In the genomic region with DNA sequence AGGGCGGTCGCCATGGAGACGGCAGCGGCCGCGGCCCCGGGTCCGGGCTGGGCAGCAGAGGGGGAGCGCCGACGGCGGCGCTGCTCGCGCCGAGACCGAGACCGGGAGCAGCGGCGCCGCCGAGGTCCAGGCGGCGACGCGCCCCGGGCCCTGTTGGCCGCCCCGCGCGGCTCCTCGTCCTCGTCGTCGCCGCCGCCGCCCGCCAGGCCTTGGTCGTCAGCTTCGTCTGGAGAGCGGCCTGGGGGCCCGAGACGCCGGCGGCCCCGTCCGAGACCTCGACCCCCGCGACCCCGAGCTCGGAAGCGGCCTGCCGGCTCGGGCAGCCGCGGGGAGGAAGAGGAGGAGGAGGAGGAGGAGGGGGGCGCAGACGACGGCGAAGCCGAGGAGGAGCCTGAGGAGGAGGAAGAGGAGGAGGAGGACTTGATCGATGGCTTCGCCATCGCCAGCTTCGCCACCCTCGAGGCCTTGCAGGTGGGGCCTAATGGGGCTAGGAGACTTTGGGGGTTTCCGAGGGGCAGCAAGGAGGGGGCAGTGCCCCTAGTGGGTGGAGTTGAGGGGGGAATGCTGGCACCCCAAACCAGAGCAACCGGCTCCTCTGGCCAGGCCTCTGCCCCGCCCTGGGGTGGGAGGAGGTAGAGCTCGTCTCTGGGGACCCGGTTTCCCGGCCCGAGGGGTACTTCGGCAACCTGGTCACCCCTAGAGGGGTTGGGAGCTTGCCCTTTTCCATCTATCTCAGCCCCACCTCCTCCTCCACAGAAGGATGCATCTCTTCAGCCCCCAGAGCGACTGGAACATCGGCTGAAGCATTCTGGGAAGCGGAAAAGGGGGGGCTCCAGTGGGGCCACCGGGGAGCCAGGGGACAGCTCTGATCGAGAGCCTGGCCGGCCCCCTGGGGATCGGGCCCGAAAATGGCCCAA, we compare ENCODE assay signal across 1 cellular context.
TF ChIP-seq lines count a peak whose summit lies in the region.

No MANE protein-coding gene starts in this region.

TF ChIP-seq in GM23338, 12 proteins besides CTCF, POLR2A, EP300 and RAD21 (continued from another document):
- TF ChIP-seq, protein P1, sequence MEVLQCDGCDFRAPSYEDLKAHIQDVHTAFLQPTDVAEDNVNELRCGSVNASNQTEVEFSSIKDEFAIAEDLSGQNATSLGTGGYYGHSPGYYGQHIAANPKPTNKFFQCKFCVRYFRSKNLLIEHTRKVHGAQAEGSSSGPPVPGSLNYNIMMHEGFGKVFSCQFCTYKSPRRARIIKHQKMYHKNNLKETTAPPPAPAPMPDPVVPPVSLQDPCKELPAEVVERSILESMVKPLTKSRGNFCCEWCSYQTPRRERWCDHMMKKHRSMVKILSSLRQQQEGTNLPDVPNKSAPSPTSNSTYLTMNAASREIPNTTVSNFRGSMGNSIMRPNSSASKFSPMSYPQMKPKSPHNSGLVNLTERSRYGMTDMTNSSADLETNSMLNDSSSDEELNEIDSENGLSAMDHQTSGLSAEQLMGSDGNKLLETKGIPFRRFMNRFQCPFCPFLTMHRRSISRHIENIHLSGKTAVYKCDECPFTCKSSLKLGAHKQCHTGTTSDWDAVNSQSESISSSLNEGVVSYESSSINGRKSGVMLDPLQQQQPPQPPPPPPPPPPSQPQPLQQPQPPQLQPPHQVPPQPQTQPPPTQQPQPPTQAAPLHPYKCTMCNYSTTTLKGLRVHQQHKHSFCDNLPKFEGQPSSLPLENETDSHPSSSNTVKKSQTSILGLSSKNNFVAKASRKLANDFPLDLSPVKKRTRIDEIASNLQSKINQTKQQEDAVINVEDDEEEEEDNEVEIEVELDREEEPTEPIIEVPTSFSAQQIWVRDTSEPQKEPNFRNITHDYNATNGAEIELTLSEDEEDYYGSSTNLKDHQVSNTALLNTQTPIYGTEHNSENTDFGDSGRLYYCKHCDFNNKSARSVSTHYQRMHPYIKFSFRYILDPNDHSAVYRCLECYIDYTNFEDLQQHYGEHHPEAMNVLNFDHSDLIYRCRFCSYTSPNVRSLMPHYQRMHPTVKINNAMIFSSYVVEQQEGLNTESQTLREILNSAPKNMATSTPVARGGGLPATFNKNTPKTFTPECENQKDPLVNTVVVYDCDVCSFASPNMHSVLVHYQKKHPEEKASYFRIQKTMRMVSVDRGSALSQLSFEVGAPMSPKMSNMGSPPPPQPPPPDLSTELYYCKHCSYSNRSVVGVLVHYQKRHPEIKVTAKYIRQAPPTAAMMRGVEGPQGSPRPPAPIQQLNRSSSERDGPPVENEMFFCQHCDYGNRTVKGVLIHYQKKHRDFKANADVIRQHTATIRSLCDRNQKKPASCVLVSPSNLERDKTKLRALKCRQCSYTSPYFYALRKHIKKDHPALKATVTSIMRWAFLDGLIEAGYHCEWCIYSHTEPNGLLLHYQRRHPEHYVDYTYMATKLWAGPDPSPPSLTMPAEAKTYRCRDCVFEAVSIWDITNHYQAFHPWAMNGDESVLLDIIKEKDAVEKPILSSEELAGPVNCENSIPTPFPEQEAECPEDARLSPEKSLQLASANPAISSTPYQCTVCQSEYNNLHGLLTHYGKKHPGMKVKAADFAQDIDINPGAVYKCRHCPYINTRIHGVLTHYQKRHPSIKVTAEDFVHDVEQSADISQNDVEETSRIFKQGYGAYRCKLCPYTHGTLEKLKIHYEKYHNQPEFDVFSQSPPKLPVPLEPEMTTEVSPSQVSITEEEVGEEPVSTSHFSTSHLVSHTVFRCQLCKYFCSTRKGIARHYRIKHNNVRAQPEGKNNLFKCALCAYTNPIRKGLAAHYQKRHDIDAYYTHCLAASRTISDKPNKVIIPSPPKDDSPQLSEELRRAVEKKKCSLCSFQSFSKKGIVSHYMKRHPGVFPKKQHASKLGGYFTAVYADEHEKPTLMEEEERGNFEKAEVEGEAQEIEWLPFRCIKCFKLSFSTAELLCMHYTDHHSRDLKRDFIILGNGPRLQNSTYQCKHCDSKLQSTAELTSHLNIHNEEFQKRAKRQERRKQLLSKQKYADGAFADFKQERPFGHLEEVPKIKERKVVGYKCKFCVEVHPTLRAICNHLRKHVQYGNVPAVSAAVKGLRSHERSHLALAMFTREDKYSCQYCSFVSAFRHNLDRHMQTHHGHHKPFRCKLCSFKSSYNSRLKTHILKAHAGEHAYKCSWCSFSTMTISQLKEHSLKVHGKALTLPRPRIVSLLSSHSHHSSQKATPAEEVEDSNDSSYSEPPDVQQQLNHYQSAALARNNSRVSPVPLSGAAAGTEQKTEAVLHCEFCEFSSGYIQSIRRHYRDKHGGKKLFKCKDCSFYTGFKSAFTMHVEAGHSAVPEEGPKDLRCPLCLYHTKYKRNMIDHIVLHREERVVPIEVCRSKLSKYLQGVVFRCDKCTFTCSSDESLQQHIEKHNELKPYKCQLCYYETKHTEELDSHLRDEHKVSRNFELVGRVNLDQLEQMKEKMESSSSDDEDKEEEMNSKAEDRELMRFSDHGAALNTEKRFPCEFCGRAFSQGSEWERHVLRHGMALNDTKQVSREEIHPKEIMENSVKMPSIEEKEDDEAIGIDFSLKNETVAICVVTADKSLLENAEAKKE (CRISPR knock-in tag; IDR thresholded peaks at IDR 0.05) = no peak
- no peak for TF ChIP-seq EZH2phosphoT487 (IDR thresholded peaks at IDR 0.05; ENCODE audit: unreplicated experiment)
- no peak for TF ChIP-seq EZH2 (IDR thresholded peaks at IDR 0.05; ENCODE audit: low read depth, unreplicated experiment)
- TF ChIP-seq REST (IDR thresholded peaks at IDR 0.05; ENCODE audit: unreplicated experiment) = no peak
- no peak for TF ChIP-seq NANOG (IDR thresholded peaks at IDR 0.05; ENCODE audit: borderline replicate concordance)
- no peak for TF ChIP-seq ZNF114 (CRISPR knock-in tag; IDR thresholded peaks at IDR 0.05)
